8 cellular contexts compared by ENCODE assay signal in the genomic region with DNA sequence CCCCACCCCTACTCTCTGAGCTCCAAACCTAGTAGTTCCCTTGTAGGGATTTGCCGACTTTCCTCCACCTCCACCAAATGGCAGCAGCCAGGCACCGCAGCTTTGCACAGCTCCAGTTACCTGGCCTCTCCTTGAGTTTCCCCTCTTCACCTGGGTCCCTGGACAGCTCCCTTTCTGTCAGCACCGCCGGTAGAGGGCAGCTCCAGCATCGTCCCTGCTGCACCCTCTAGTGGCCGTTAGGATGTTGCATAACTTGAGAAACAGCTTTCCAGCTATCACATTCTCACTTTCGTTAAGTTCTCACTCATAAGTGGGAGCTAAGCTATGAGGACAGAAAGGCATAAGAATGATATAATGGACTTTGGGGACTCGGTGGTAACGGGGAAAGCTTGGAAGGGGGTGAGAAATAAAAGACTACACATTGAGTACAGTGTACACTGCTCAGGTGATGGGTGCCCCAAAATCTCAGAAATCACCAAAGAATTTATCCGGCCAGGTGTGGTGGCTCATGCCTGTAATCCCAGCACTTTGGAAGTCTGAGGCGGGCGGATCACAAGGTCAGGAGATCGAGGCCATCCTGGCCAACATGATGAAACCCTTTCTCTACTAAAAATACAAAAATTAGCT.
A peak's percentile ranks its signal among the peaks of the same experiment; 100 is the strongest.
DNase-seq lines count a peak whose midpoint lies in the region; ATAC-seq, FAIRE-seq and TF ChIP-seq lines count a peak whose summit lies in the region.

No MANE protein-coding gene starts in this region.

- in situ Hi-C loops in ACHN (cut with HindIII; ENCODE audit: low pct_ligation_motif_present, low pct_unique_long_range_greater_than_20kb, low sequenced_read_pairs), result no loop called here
- in situ Hi-C loops in GM12878 (cut with MboI), result loop anchor here (10.0 kb wide), 2 partner anchors 303 to 353 kb away; no protein-coding TSS in a partner anchor

- H3K4me2 ChIP-seq in GM12878 (ENCODE audit: control insufficient read depth, insufficient read depth), result no peak overlapping the region

- no peak overlapping the region for H3K27ac ChIP-seq in GM12878 (ENCODE audit: control insufficient read depth, insufficient read depth)

- WGBS in GM12878 (ENCODE audit: insufficient coverage, insufficient replicate concordance, low lambda C conversion rate, missing lambda C conversion rate), result 4% methylated on average over 13 of the region's 13 CpGs

- no peak overlapping the region for H2AFZ ChIP-seq in GM12878 (ENCODE audit: control insufficient read depth, low read depth, low read length)

- SMC1A ChIA-PET in GM12878 (lab: Charles Lee; ENCODE audit: uncharacterized antibody, unreplicated experiment), result interaction anchor here (0.5 to 4.7 kb wide), 41 partner anchors 9 to 520 kb away, joined by 3 to 70 read pairs (median 4); no protein-coding TSS in a partner anchor

- peak; percentile 97 for ATAC-seq in GM18517 (IDR thresholded peaks at IDR 0.05; ENCODE audit: unreplicated experiment)
- ATAC-seq in HG03025 (IDR thresholded peaks at IDR 0.05; ENCODE audit: low FRiP score, unreplicated experiment), result peak; percentile 97
- peak; percentile 100 for ATAC-seq in GM12878

- peak; percentile 89 for FAIRE-seq in GM12878 (lab: Jason Lieb, UNC)

- peak; percentile 98 to 100 (median 99) for TF ChIP-seq CTCF in GM12878 (IDR thresholded peaks at IDR 0.05 in 2 of 3, conservative IDR thresholded peaks at IDR 0.05 in 1 of 3; ENCODE audit: control insufficient read depth in 2 of 3, extremely low read depth in 1 of 3, insufficient read depth in 1 of 3, low read depth in 3 of 3, low read length in 3 of 3)

- H3K36me3 ChIP-seq in GM12878 (ENCODE audit: control insufficient read depth in 2 of 2, insufficient read depth in 2 of 2, low read length in 1 of 2), result no peaks in the 10 kb centered on the region

- POLR2A ChIA-PET in GM12878 (lab: Charles Lee), result no interaction called here

- no peaks in the 10 kb centered on the region for H3K9me3 ChIP-seq in GM12878 (replicated peaks; ENCODE audit: control insufficient read depth, insufficient read depth, low read length)

- no peak for TF ChIP-seq EP300 in GM12878 (IDR thresholded peaks at IDR 0.05; ENCODE audit: borderline replicate concordance in 1 of 2, control insufficient read depth in 1 of 2, low read depth in 2 of 2, low read length in 2 of 2)

- no peaks in the 10 kb centered on the region for H4K20me1 ChIP-seq in GM12878 (ENCODE audit: control insufficient read depth, insufficient read depth)

- RAD21 ChIA-PET in GM12878 (lab: Charles Lee; ENCODE audit: unreplicated experiment), result interaction anchor here (0.6 to 3.1 kb wide), 47 partner anchors 9 to 517 kb away, joined by 3 to 57 read pairs (median 4); partner anchors contain the start of gene SUGT1

- TF ChIP-seq POLR2A in GM12878 (IDR thresholded peaks at IDR 0.05; ENCODE audit: low read depth, low read length), result no peak

- H3K27me3 ChIP-seq in GM12878 (replicated peaks in 1 of 2; ENCODE audit: control insufficient read depth in 2 of 2, insufficient read depth in 2 of 2, low read length in 1 of 2), result no peaks in the 10 kb centered on the region; a peak in 1 of 4 replicates

- no peak overlapping the region for H3K9ac ChIP-seq in GM12878 (ENCODE audit: control insufficient read depth, insufficient read depth, low read length)

- no peaks in the 10 kb centered on the region for H3K79me2 ChIP-seq in GM12878 (ENCODE audit: control insufficient read depth, insufficient read depth, low read length)

- CTCF ChIA-PET in GM12878 (lab: Yijun Ruan, JAX), result interaction anchor here (0.6 to 4.2 kb wide), 92 partner anchors 9 to 629 kb away, joined by 3 to 98 read pairs (median 4); partner anchors contain the start of gene SUGT1

- no peaks in the 10 kb centered on the region for H3K4me1 ChIP-seq in GM12878 (ENCODE audit: control insufficient read depth, insufficient read depth, low read length)

- DNase-seq in ACHN (peak; percentile 73), NCI-H1930 (lab: John Stamatoyannopoulos, UW) (peak; percentile 72 to 73), T-helper 9 cell (peak; percentile 35), GM12878 (ENCODE audit: low read depth, low spot score) (peak; percentile 16), iPS-NIHi11 (ENCODE audit: low spot score) (peak; percentile 92)
- peak; percentile 22 to 23 for DNase-seq in stimulated activated CD4-positive, alpha-beta T cell treated with anti-CD3 and anti-CD28 coated beads, Interleukin-15, amount 100 ng/mL, for 1 hour (ENCODE audit: low read depth in 1 of 2, low spot score in 1 of 2)

- BruUV-seq in GM12878 (replicated peaks; lab: Mats Ljungman, UMichigan), result no TSS peak

- peak; percentile 91 for TF ChIP-seq RAD21 in GM12878 (IDR thresholded peaks at IDR 0.05; ENCODE audit: insufficient read depth, low read depth, low read length)

- intact Hi-C loops in GM12878 (cut with micrococcal nuclease; ENCODE audit: unreplicated experiment), result loop anchor here (1.0 to 5.0 kb wide), 5 partner anchors 71 to 359 kb away; no protein-coding TSS in a partner anchor

- H3K4me3 ChIP-seq in GM12878, result no peak overlapping the region

TF ChIP-seq in GM12878, 131 proteins besides CTCF, POLR2A, EP300 and RAD21 (continues in another document):
- TF ChIP-seq ESRRA (IDR thresholded peaks at IDR 0.05; ENCODE audit: low read length) (no peak), RCOR1 (conservative IDR thresholded peaks at IDR 0.05; ENCODE audit: low read depth, low read length) (0 out of 2 replicates have a peak, but pooled peaks have one; percentile 75), MYB (IDR thresholded peaks at IDR 0.05; ENCODE audit: borderline replicate concordance, low read depth, low read length) (no peak), RAD51 (IDR thresholded peaks at IDR 0.05) (no peak), CREM (IDR thresholded peaks at IDR 0.05; ENCODE audit: low read depth) (no peak), PRDM15 (CRISPR knock-in tag; IDR thresholded peaks at IDR 0.05) (no peak), SMAD5 (IDR thresholded peaks at IDR 0.05; ENCODE audit: low read depth) (no peak), REST (IDR thresholded peaks at IDR 0.05; ENCODE audit: low read depth, low read length) (peak; percentile 97), TCF3 (IDR thresholded peaks at IDR 0.05; ENCODE audit: borderline replicate concordance, insufficient read depth, low read depth, low read length) (no peak)

Comparison
In these comparisons a context has a peak if more than half of its experiments do, and no peak if none do; other contexts are left out.
1. DNase-seq: peak in every context shown above with its lines; median percentile 92 in iPS-NIHi11; 73 in ACHN; 72 in NCI-H1930; 35 in T-helper 9 cell; 22 in stimulated activated CD4-positive, alpha-beta T cell treated with anti-CD3 and anti-CD28 coated beads, Interleukin-15, amount 100 ng/mL, for 1 hour; 16 in GM12878.